Comparison of ENCODE assay signal across 8 cellular contexts in the genomic region with DNA sequence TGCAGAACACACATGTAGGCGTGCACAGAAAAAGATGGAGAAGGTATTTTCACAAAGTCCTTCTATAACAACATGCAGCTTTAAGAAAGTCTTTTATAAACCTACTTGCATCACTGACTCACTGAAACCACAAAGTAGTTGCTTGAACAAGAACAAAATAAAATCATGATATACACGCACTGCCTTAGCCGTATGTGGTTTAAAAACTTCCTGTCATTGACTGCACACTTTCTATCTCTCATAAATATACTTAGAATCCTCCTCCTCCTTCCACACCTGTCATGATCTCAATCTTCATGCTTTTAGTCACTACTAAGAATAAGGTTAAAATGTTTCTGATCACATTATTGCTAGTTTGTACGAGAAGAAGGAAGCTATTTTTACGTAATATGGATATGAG. TPM values are rescaled to one million over a fixed set of nuclear protein-coding genes. Genes with fewer than 3 reads are reported as not detected.
A peak's percentile ranks its signal among the peaks of the same experiment; 100 is the strongest.
DNase-seq lines count a peak whose midpoint lies in the region; ATAC-seq and TF ChIP-seq lines count a peak whose summit lies in the region.

No MANE protein-coding gene starts in this region.

- peak; percentile 93 for ATAC-seq in GM18517 (IDR thresholded peaks at IDR 0.05; ENCODE audit: unreplicated experiment)
- no peak for ATAC-seq in GM18505 (IDR thresholded peaks at IDR 0.05; ENCODE audit: unreplicated experiment)

- peak; percentile 73 for DNase-seq in H4 (ENCODE audit: low spot score)
- peak; percentile 50 for DNase-seq in NOMO-1 treated with dmso at 0.1 percent for 144 hours (lab: John Stamatoyannopoulos, UW; ENCODE audit: unreplicated experiment)
- peak; percentile 4 for DNase-seq in kidney glomerular epithelial cell (lab: John Stamatoyannopoulos, UW)
- DNase-seq in HuH-7 (ENCODE audit: low spot score), result no peak
- no peak for DNase-seq in DMS153 treated with DMSO at 0.1 percent for 48 hours (lab: John Stamatoyannopoulos, UW; ENCODE audit: unreplicated experiment)
- DNase-seq in NCI-H2029 treated with DMSO at 0.1 percent for 48 hours (lab: John Stamatoyannopoulos, UW), result no peak

- TF ChIP-seq POLR2A in GM18505 (IDR thresholded peaks at IDR 0.05; ENCODE audit: borderline replicate concordance, extremely low read depth, insufficient read depth, insufficient read length), result no peak

RNA-seq across cellular contexts. Expression of gene RAD51AP1, which starts 31.8 kb away (rescaled TPM):
- 42.9 and 64.2 TPM in 2 replicates for total RNA-seq in H4 (2014; rRNA removed; shearing (Covaris generic))

RNA-seq across cellular contexts. Expression of gene DYRK4, which starts 55.1 kb away (rescaled TPM):
- total RNA-seq in H4 (2014; rRNA removed; shearing (Covaris generic)), result 104 and 124 TPM in 2 replicates

Comparison
In these comparisons a context has a peak if more than half of its experiments do, and no peak if none do; other contexts are left out.
1. DNase-seq: peak in H4 (single experiment), NOMO-1 treated with dmso at 0.1 percent for 144 hours (single experiment) and kidney glomerular epithelial cell (single experiment); none in HuH-7 (single experiment), DMS153 treated with DMSO at 0.1 percent for 48 hours (single experiment) and NCI-H2029 treated with DMSO at 0.1 percent for 48 hours (single experiment).